In genomic region chr1:30101016-30101415, GRCh38 we compare ENCODE assay signal across 24 cellular contexts.
DNase-seq lines count a peak whose midpoint lies in the region; ATAC-seq, FAIRE-seq and TF ChIP-seq lines count a peak whose summit lies in the region.
"Had no signal": no experiment of that assay in that cellular context is flagged by ENCODE, and none has a peak within 500 bp of the region (broad histone marks: within the 10 kb centered on the region; RNA-seq: fewer than 3 reads in every experiment).

No MANE protein-coding gene starts in this region.

- no peaks in the 10 kb centered on the region for H3K9me3 ChIP-seq in H1 (ENCODE audit: insufficient read depth in 2 of 2, low read depth in 1 of 2, low read length in 1 of 2)
- no peaks in the 10 kb centered on the region for H3K9me3 ChIP-seq in neural progenitor cell (ENCODE audit: low read depth)
- H3K9me3 ChIP-seq: BLaER1, Caco-2, HAP-1 had no signal

- H3K4me3 Mint-ChIP-seq in GM23338 (no peak overlapping the region), neural progenitor cell (no peak overlapping the region), natural killer cell (no peak overlapping the region)
- H3K4me3 Mint-ChIP-seq: B cell; CD4-positive, CD25-positive, alpha-beta regulatory T cell; CD8-positive, alpha-beta T cell; HFFc6 had no signal

- H4K5ac ChIP-seq in H1 (ENCODE audit: insufficient read length, low read depth, low read length) = no peak overlapping the region

- ATAC-seq in GM23338 (no peak), HG03460 (IDR thresholded peaks at IDR 0.05; ENCODE audit: unreplicated experiment) (no peak), natural killer cell (no peak)
- ATAC-seq: CD8-positive, alpha-beta T cell; GM12878 had no signal

- no peaks in the 10 kb centered on the region for H3K79me1 ChIP-seq in H1 (ENCODE audit: low read depth, low read length)

- H3K9me3 Mint-ChIP-seq in GM23338 = no peaks in the 10 kb centered on the region
- H3K9me3 Mint-ChIP-seq in neural progenitor cell = no peaks in the 10 kb centered on the region
- no peaks in the 10 kb centered on the region for H3K9me3 Mint-ChIP-seq in natural killer cell
- H3K9me3 Mint-ChIP-seq: CD4-positive, CD25-positive, alpha-beta regulatory T cell; CD8-positive, alpha-beta T cell; HFFc6 had no signal

- no peaks in the 10 kb centered on the region for H4K20me1 ChIP-seq in GM23338 (replicated peaks; ENCODE audit: insufficient read depth)
- no peaks in the 10 kb centered on the region for H4K20me1 ChIP-seq in H1 (replicated peaks in 1 of 2; ENCODE audit: control insufficient read depth in 1 of 2, insufficient read depth in 2 of 2, low read length in 2 of 2)
- H4K20me1 ChIP-seq in neural progenitor cell (ENCODE audit: low read depth) = no peaks in the 10 kb centered on the region
- H4K20me1 ChIP-seq: BLaER1 had no signal

- CTCF ChIA-PET in H1 (lab: Charles Lee; ENCODE audit: partially characterized antibody) = interaction anchor here (1.0 to 1.4 kb wide), 3 partner anchors 11 to 252 kb away, joined by 3 to 6 read pairs (median 3); no protein-coding TSS in a partner anchor

- no peak overlapping the region for H2BK15ac ChIP-seq in H1 (ENCODE audit: low read length)

- H3K23me2 ChIP-seq in H1 (ENCODE audit: low read depth, low read length) = no peaks in the 10 kb centered on the region

- intact Hi-C loops in natural killer cell (cut with micrococcal nuclease) = no loop called here

- no peak overlapping the region for H3K14ac ChIP-seq in H1 (ENCODE audit: insufficient read length)

- no peaks in the 10 kb centered on the region for H3K9me2 ChIP-seq in GM23338 (ENCODE audit: insufficient read depth)

- H3K27me3 Mint-ChIP-seq in GM23338 (ENCODE audit: insufficient read depth, low read depth, poor library complexity) (peaks cover 3% of the 10 kb centered on the region), neural progenitor cell (ENCODE audit: insufficient read depth, low read depth) (peaks cover 16% of the 10 kb centered on the region), natural killer cell (ENCODE audit: low read depth in 2 of 2) (peaks cover 0 to 12% of the 10 kb centered on the region in 2 donors)
- H3K27me3 Mint-ChIP-seq: CD4-positive, CD25-positive, alpha-beta regulatory T cell had no signal

- no peak overlapping the region for H2BK20ac ChIP-seq in H1 (ENCODE audit: low read length)

- FAIRE-seq in H1 (lab: Jason Lieb, UNC) = no peak
- FAIRE-seq: A204.1, GM12878, GM19239, H54 had no signal

- no peak overlapping the region for H2AK5ac ChIP-seq in H1 (ENCODE audit: low read depth, low read length)

- no peak overlapping the region for H3K4me2 ChIP-seq in GM23338
- H3K4me2 ChIP-seq in H1 (ENCODE audit: insufficient read depth in 1 of 2, low read depth in 2 of 2, low read length in 2 of 2) = no peak overlapping the region
- no peak overlapping the region for H3K4me2 ChIP-seq in neural progenitor cell
- H3K4me2 ChIP-seq: BLaER1 had no signal

- H3K4me3 ChIP-seq in GM23338 (no peak overlapping the region), H1 (ENCODE audit: extremely low read depth in 1 of 4, insufficient read depth in 2 of 4, low read depth in 3 of 4, low read length in 4 of 4) (no peak overlapping the region), neural progenitor cell (no peak overlapping the region)
- H3K4me3 ChIP-seq: BLaER1, GM12878, GM23248, HAP-1 had no signal

- H3K56ac ChIP-seq in H1 (replicated peaks; ENCODE audit: insufficient read length, low read depth, low read length) = no peak overlapping the region

- no peak for TF ChIP-seq EP300 in H1 (IDR thresholded peaks at IDR 0.05; ENCODE audit: borderline replicate concordance in 1 of 2, low read depth in 2 of 2, low read length in 2 of 2)

- no peak overlapping the region for H3K4ac ChIP-seq in H1 (replicated peaks; ENCODE audit: insufficient read length, low read depth, low read length)

- H3K79me2 ChIP-seq in GM23338 (replicated peaks; ENCODE audit: insufficient read depth) (no peaks in the 10 kb centered on the region), H1 (ENCODE audit: control insufficient read depth in 1 of 2, insufficient read depth in 2 of 2, low read length in 2 of 2) (no peaks in the 10 kb centered on the region), neural progenitor cell (ENCODE audit: low read depth) (no peaks in the 10 kb centered on the region)

- H3K9ac ChIP-seq in H1 (replicated peaks in 1 of 4; ENCODE audit: extremely low read depth in 1 of 4, low read depth in 3 of 4, low read length in 3 of 4) = no peak overlapping the region
- no peak overlapping the region for H3K9ac ChIP-seq in neural progenitor cell
- H3K9ac ChIP-seq: BLaER1, GM23248 had no signal

- no peak for TF ChIP-seq POLR2A in H1 (IDR thresholded peaks at IDR 0.05; ENCODE audit: control extremely low read depth in 1 of 2, low read depth in 2 of 2, low read length in 2 of 2)

- H3K18ac ChIP-seq in H1 (ENCODE audit: extremely low read depth, low read length) = no peak overlapping the region

- H2BK12ac ChIP-seq in H1 (ENCODE audit: low read depth, low read length) = no peak overlapping the region

- POLR2A ChIA-PET in H1 (lab: Charles Lee; ENCODE audit: partially characterized antibody) = no interaction called here

- no peak overlapping the region for H4K91ac ChIP-seq in H1 (replicated peaks; ENCODE audit: insufficient read length, low read length)

- H2BK5ac ChIP-seq in H1 (ENCODE audit: low read depth, low read length) = no peak overlapping the region

- H3K4me1 Mint-ChIP-seq in GM23338 = no peaks in the 10 kb centered on the region
- H3K4me1 Mint-ChIP-seq in neural progenitor cell = peaks cover 2% of the 10 kb centered on the region
- H3K4me1 Mint-ChIP-seq in natural killer cell = no peaks in the 10 kb centered on the region
- H3K4me1 Mint-ChIP-seq: B cell; CD4-positive, CD25-positive, alpha-beta regulatory T cell had no signal

- TF ChIP-seq CTCF in GM23338 (conservative IDR thresholded peaks at IDR 0.05; ENCODE audit: low read depth in 2 of 2) (no peak), H1 (IDR thresholded peaks at IDR 0.05; ENCODE audit: control extremely low read depth in 1 of 3, insufficient read depth in 1 of 3, low read depth in 1 of 3, low read length in 3 of 3) (no peak), neural progenitor cell (IDR thresholded peaks at IDR 0.05) (no peak), natural killer cell (IDR thresholded peaks at IDR 0.05) (no peak)

- H4K8ac ChIP-seq in H1 (ENCODE audit: extremely low read depth, insufficient read depth, low read length) = no peak overlapping the region

- H3K36me3 ChIP-seq in GM23338 (ENCODE audit: insufficient read depth) = no peaks in the 10 kb centered on the region
- H3K36me3 ChIP-seq in H1 (ENCODE audit: control insufficient read depth in 2 of 4, insufficient read depth in 4 of 4, low read length in 3 of 4) = no peaks in the 10 kb centered on the region
- no peaks in the 10 kb centered on the region for H3K36me3 ChIP-seq in neural progenitor cell
- H3K36me3 ChIP-seq: BLaER1, HAP-1 had no signal

- no peak overlapping the region for H3K27ac ChIP-seq in GM23338 (ENCODE audit: low read depth)
- no peak overlapping the region for H3K27ac ChIP-seq in H1 (ENCODE audit: low read depth, low read length)
- H3K27ac ChIP-seq in neural progenitor cell = no peak overlapping the region
- H3K27ac ChIP-seq: 22Rv1, BLaER1, C4-2B, GM23248 had no signal

- WGBS in H1 (ENCODE audit: extremely low coverage in 1 of 2, insufficient coverage in 1 of 2, insufficient read length in 1 of 2, insufficient replicate concordance in 2 of 2, low coverage in 1 of 2, low lambda C conversion rate in 2 of 2, missing lambda C conversion rate in 1 of 2), 2 experiments = 79% methylated on average over 5 of the region's 8 CpGs; no CpG with 5 or more reads in 1 of the 2 experiments

- DNase-seq in GM23338 (ENCODE audit: low spot score) = no peak
- no peak for DNase-seq in H1 (ENCODE audit: low read depth in 1 of 2, low spot score in 2 of 2)
- no peak for DNase-seq in neural progenitor cell (ENCODE audit: low spot score)
- no peak for DNase-seq in DMS53 (lab: John Stamatoyannopoulos, UW)
- no peak for DNase-seq in natural killer cell
- DNase-seq: Caco-2; CD4-positive, CD25-positive, alpha-beta regulatory T cell; CD8-positive, alpha-beta T cell; DMS153; DMS79; EL; GDM1; HFFc6 had no signal

- no peak overlapping the region for H2BK120ac ChIP-seq in H1 (replicated peaks; ENCODE audit: low read depth, low read length)

- H3K27ac Mint-ChIP-seq in GM23338 (no peak overlapping the region), neural progenitor cell (peak overlapping the region; percentile 29), natural killer cell (no peak overlapping the region)
- H3K27ac Mint-ChIP-seq: B cell; CD4-positive, CD25-positive, alpha-beta regulatory T cell; CD8-positive, alpha-beta T cell; HFFc6 had no signal

- no peak for TF ChIP-seq RAD21 in H1 (IDR thresholded peaks at IDR 0.05 in 1 of 2, conservative IDR thresholded peaks at IDR 0.05 in 1 of 2; ENCODE audit: low read depth in 2 of 2, low read length in 2 of 2)

- H2AFZ ChIP-seq in GM23338 (peak overlapping the region; percentile 38), H1 (ENCODE audit: low read length) (peak overlapping the region; percentile 70; the same call in 1 of the 2 replicates), neural progenitor cell (replicated peaks) (no peak overlapping the region)
- H2AFZ ChIP-seq: GM23248 had no signal

- no peaks in the 10 kb centered on the region for H3K27me3 ChIP-seq in GM23338 (ENCODE audit: insufficient read depth)
- H3K27me3 ChIP-seq in H1 (replicated peaks in 1 of 4; ENCODE audit: control insufficient read depth in 3 of 4, extremely low read depth in 1 of 4, insufficient read depth in 3 of 4, low read length in 3 of 4) = no peaks in the 10 kb centered on the region
- H3K27me3 ChIP-seq in neural progenitor cell = no peaks in the 10 kb centered on the region
- H3K27me3 ChIP-seq: BLaER1 had no signal

- no peaks in the 10 kb centered on the region for H3K4me1 ChIP-seq in GM23338 (ENCODE audit: insufficient read depth)
- H3K4me1 ChIP-seq in H1 (replicated peaks in 1 of 4; ENCODE audit: control insufficient read depth in 3 of 4, insufficient read depth in 4 of 4, low read length in 3 of 4) = peaks cover 0 to 3% (median 0%) of the 10 kb centered on the region in 4 experiments; a peak in 1 of 7 replicates
- H3K4me1 ChIP-seq in neural progenitor cell = no peaks in the 10 kb centered on the region
- H3K4me1 ChIP-seq: BLaER1, Caco-2, HAP-1 had no signal

- H3F3A ChIP-seq in GM23338 (replicated peaks; ENCODE audit: low read depth) (no peaks in the 10 kb centered on the region), neural progenitor cell (ENCODE audit: low read depth) (no peaks in the 10 kb centered on the region)

- no peak overlapping the region for H3K23ac ChIP-seq in H1 (ENCODE audit: insufficient read length)

- H3K36me3 Mint-ChIP-seq in GM23338 (ENCODE audit: low read depth) (no peaks in the 10 kb centered on the region), neural progenitor cell (no peaks in the 10 kb centered on the region), natural killer cell (no peaks in the 10 kb centered on the region)
- H3K36me3 Mint-ChIP-seq: CD4-positive, CD25-positive, alpha-beta regulatory T cell; CD8-positive, alpha-beta T cell had no signal

TF ChIP-seq in GM23338, 12 proteins besides CTCF, POLR2A, EP300 and RAD21 (continues in another document):
- TF ChIP-seq ZNF331 (CRISPR knock-in tag; IDR thresholded peaks at IDR 0.05; ENCODE audit: low read depth) = no peak

TF ChIP-seq in H1, 55 proteins besides CTCF, POLR2A, EP300 and RAD21 (continues in another document):
- no peak for TF ChIP-seq JUN (IDR thresholded peaks at IDR 0.05; ENCODE audit: low read depth, low read length)
- no peak for TF ChIP-seq KDM4A (IDR thresholded peaks at IDR 0.05; ENCODE audit: low read depth, low read length, severe bottlenecking)
